Comparison of ENCODE assay signal across 21 cellular contexts in the genomic region with DNA sequence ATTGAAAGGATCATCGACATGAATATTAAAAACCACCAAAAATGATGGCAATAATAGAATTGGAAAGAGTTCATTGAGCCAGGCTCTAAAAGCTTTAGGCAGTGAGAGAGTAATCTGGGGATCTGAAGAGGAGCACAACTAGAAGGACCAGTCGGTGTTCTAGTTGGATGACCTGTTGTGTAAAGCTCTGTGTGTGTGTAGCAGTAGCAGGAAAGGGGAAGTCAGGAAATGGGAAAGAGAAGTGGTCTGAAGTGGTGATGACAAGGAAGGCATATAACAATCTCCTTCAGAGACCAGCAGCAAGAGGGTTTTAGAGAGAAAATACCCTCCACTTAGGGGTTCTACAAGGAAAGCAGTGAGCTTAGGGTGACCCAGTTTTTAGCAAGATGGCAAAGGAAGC.
DNase-seq lines count a peak whose midpoint lies in the region; ATAC-seq, FAIRE-seq and TF ChIP-seq lines count a peak whose summit lies in the region.
"Had no signal": no experiment of that assay in that cellular context is flagged by ENCODE, and none has a peak within 500 bp of the region (broad histone marks: within the 10 kb centered on the region; RNA-seq: fewer than 3 reads in every experiment).

No MANE protein-coding gene starts in this region.

- DNase-seq in GM23338 (ENCODE audit: low spot score), result no peak
- peak; percentile 19 for DNase-seq in NOMO-1 treated with dmso at 0.1 percent for 144 hours (lab: John Stamatoyannopoulos, UW; ENCODE audit: unreplicated experiment)
- DNase-seq in bronchial epithelial cell (ENCODE audit: low read depth), result peak; percentile 16
- peak in 1 of 2 donors; percentile 37 for DNase-seq in trophoblast cell
- DNase-seq in activated T-helper 2 cell treated with anti-CD3 and anti-CD28 coated beads, Interferon-gamma antibody, Interleukin-2, Interleukin-4, amounts not matched to agents 10 μg/mL and 5 μg/mL and 100 μg/mL, durations not matched to agents 14 hours and 24 hours and 36 hours (ENCODE audit: low spot score), result no peak
- DNase-seq in activated CD8-positive, alpha-beta T cell treated with anti-CD3 and anti-CD28 coated beads, Interleukin-2, amount 10 ng/mL, durations not matched to agents 7 days and 5 days, result no peak
- DNase-seq in D721Med (ENCODE audit: insufficient read length, low spot score), result no peak
- DNase-seq in DMS79 treated with DMSO at 0.1 percent for 48 hours (lab: John Stamatoyannopoulos, UW), result no peak
- DNase-seq: activated CD8-positive, alpha-beta T cell treated with anti-CD3 and anti-CD28 coated beads for 36 hours; activated T-cell treated with anti-CD3 and anti-CD28 coated beads, Interleukin-2, amount 50 U/mL, for 4 hours; cortex of kidney; H7; Karpas-422; left lung; stimulated activated naive CD8-positive, alpha-beta T cell treated with anti-CD3 and anti-CD28 coated beads, Interleukin-15, Interleukin-2, amounts not matched to agents 100 U/mL and 50 U/mL, for 24 hours; T-helper 1 cell; transverse colon; WERI-Rb-1 had no signal

- H3K9ac ChIP-seq in trophoblast cell (ENCODE audit: low read length), result no peak overlapping the region

- H3K4me2 ChIP-seq in GM23338 (no peak overlapping the region), trophoblast cell (ENCODE audit: low read length) (no peak overlapping the region)

- H4K20me1 ChIP-seq in GM23338 (replicated peaks; ENCODE audit: insufficient read depth), result no peaks in the 10 kb centered on the region

- no peak for FAIRE-seq in bronchial epithelial cell (lab: Jason Lieb, UNC)
- FAIRE-seq in D721Med (lab: Jason Lieb, UNC), result no peak

- H3K4me1 Mint-ChIP-seq in GM23338, result peaks cover 27% of the 10 kb centered on the region
- peaks cover 6% of the 10 kb centered on the region for H3K4me1 Mint-ChIP-seq in activated T-helper 2 cell treated with anti-CD3 and anti-CD28 coated beads, Interferon-gamma antibody, Interleukin-2, Interleukin-4, amounts not matched to agents 10 μg/mL and 5 μg/mL and 100 μg/mL, durations not matched to agents 14 hours and 24 hours and 36 hours (ENCODE audit: low read depth)
- H3K4me1 Mint-ChIP-seq in activated CD8-positive, alpha-beta T cell treated with anti-CD3 and anti-CD28 coated beads, Interleukin-2, amount 10 ng/mL, durations not matched to agents 7 days and 5 days (ENCODE audit: low read depth), result no peaks in the 10 kb centered on the region

- no peaks in the 10 kb centered on the region for H3K9me3 ChIP-seq in trophoblast cell (ENCODE audit: insufficient read depth, low read depth, low read length)
- H3K9me3 ChIP-seq: left lung, neutrophil, transverse colon had no signal

- H3K27ac Mint-ChIP-seq in GM23338, result peak overlapping the region; percentile 41; the same call in 1 of the 2 replicates
- no peak overlapping the region for H3K27ac Mint-ChIP-seq in activated T-helper 2 cell treated with anti-CD3 and anti-CD28 coated beads, Interferon-gamma antibody, Interleukin-2, Interleukin-4, amounts not matched to agents 10 μg/mL and 5 μg/mL and 100 μg/mL, durations not matched to agents 14 hours and 24 hours and 36 hours
- no peak overlapping the region for H3K27ac Mint-ChIP-seq in activated CD8-positive, alpha-beta T cell treated with anti-CD3 and anti-CD28 coated beads, Interleukin-2, amount 10 ng/mL, durations not matched to agents 7 days and 5 days
- H3K27ac Mint-ChIP-seq: activated CD8-positive, alpha-beta T cell treated with anti-CD3 and anti-CD28 coated beads for 36 hours; activated naive CD4-positive, alpha-beta T cell treated with anti-CD3 and anti-CD28 coated beads, Interleukin-2, amount 50 U/mL, for 72 hours had no signal

- peak overlapping the region; percentile 61 for H2BK120ac ChIP-seq in trophoblast cell (ENCODE audit: insufficient read depth, low read length, poor library complexity)

- peaks cover 10% of the 10 kb centered on the region for H3K79me1 ChIP-seq in trophoblast cell (ENCODE audit: low read length)

- no peak overlapping the region for H3K14ac ChIP-seq in trophoblast cell (ENCODE audit: low read length)

- H4K91ac ChIP-seq in trophoblast cell (ENCODE audit: low read depth, low read length), result peak overlapping the region; percentile 22

- H3K9me3 Mint-ChIP-seq in GM23338, result no peaks in the 10 kb centered on the region
- H3K9me3 Mint-ChIP-seq in activated T-helper 2 cell treated with anti-CD3 and anti-CD28 coated beads, Interferon-gamma antibody, Interleukin-2, Interleukin-4, amounts not matched to agents 10 μg/mL and 5 μg/mL and 100 μg/mL, durations not matched to agents 14 hours and 24 hours and 36 hours, result no peaks in the 10 kb centered on the region
- no peaks in the 10 kb centered on the region for H3K9me3 Mint-ChIP-seq in activated CD8-positive, alpha-beta T cell treated with anti-CD3 and anti-CD28 coated beads, Interleukin-2, amount 10 ng/mL, durations not matched to agents 7 days and 5 days (ENCODE audit: insufficient read depth)
- H3K9me3 Mint-ChIP-seq: activated T-cell treated with anti-CD3 and anti-CD28 coated beads, Interleukin-2, amount 50 U/mL, for 4 hours had no signal

- H3K27me3 ChIP-seq in GM23338 (ENCODE audit: insufficient read depth) (no peaks in the 10 kb centered on the region), bronchial epithelial cell (ENCODE audit: control insufficient read depth, insufficient read depth, low read length) (no peaks in the 10 kb centered on the region), trophoblast cell (ENCODE audit: insufficient read depth, low read length) (no peaks in the 10 kb centered on the region)
- H3K27me3 ChIP-seq: left lung, neutrophil, transverse colon had no signal

- no peak overlapping the region for H2BK12ac ChIP-seq in trophoblast cell (ENCODE audit: low read length)

- POLR2A ChIA-PET in activated CD8-positive, alpha-beta T cell treated with anti-CD3 and anti-CD28 coated beads, Interleukin-2, amount 10 ng/mL, durations not matched to agents 7 days and 5 days (lab: Charles Lee), result no interaction called here

- H2AK5ac ChIP-seq in trophoblast cell (ENCODE audit: low read length), result no peak overlapping the region

- H2BK5ac ChIP-seq in trophoblast cell (ENCODE audit: low read depth, low read length, poor library complexity), result no peak overlapping the region

- H3K79me2 ChIP-seq in GM23338 (replicated peaks; ENCODE audit: insufficient read depth) (no peaks in the 10 kb centered on the region), trophoblast cell (ENCODE audit: control insufficient read depth, insufficient read depth, low read length, poor library complexity) (no peaks in the 10 kb centered on the region)

- TF ChIP-seq CTCF in GM23338 (conservative IDR thresholded peaks at IDR 0.05; ENCODE audit: low read depth in 2 of 2), result no peak
- TF ChIP-seq CTCF in bronchial epithelial cell (IDR thresholded peaks at IDR 0.05; ENCODE audit: insufficient read depth, low read length, severe bottlenecking), result no peak
- TF ChIP-seq CTCF in D721Med (IDR thresholded peaks at IDR 0.05; ENCODE audit: insufficient read depth, missing control alignments), result no peak

- H2AFZ ChIP-seq in GM23338 (no peak overlapping the region; the same call in 1 of the 2 replicates), trophoblast cell (ENCODE audit: insufficient read depth, low read length, poor library complexity) (no peak overlapping the region)

- no peaks in the 10 kb centered on the region for H3K36me3 ChIP-seq in GM23338 (ENCODE audit: insufficient read depth)
- no peaks in the 10 kb centered on the region for H3K36me3 ChIP-seq in bronchial epithelial cell (ENCODE audit: control insufficient read depth, insufficient read depth, low read length)
- no peaks in the 10 kb centered on the region for H3K36me3 ChIP-seq in trophoblast cell (ENCODE audit: control insufficient read depth in 1 of 2, insufficient read depth in 2 of 2, low read length in 2 of 2)
- H3K36me3 ChIP-seq: left lung, neutrophil, transverse colon, WERI-Rb-1 had no signal

- H3K27ac ChIP-seq in GM23338 (ENCODE audit: low read depth) (no peak overlapping the region), trophoblast cell (ENCODE audit: low read depth, low read length) (peak overlapping the region; percentile 55)
- H3K27ac ChIP-seq: left lung, neutrophil, transverse colon, WERI-Rb-1 had no signal

- no peaks in the 10 kb centered on the region for H3K36me3 Mint-ChIP-seq in GM23338 (ENCODE audit: low read depth)
- no peaks in the 10 kb centered on the region for H3K36me3 Mint-ChIP-seq in activated T-helper 2 cell treated with anti-CD3 and anti-CD28 coated beads, Interferon-gamma antibody, Interleukin-2, Interleukin-4, amounts not matched to agents 10 μg/mL and 5 μg/mL and 100 μg/mL, durations not matched to agents 14 hours and 24 hours and 36 hours (ENCODE audit: low read depth)
- H3K36me3 Mint-ChIP-seq in activated CD8-positive, alpha-beta T cell treated with anti-CD3 and anti-CD28 coated beads, Interleukin-2, amount 10 ng/mL, durations not matched to agents 7 days and 5 days (ENCODE audit: low read depth), result no peaks in the 10 kb centered on the region
- H3K36me3 Mint-ChIP-seq: activated naive CD4-positive, alpha-beta T cell treated with anti-CD3 and anti-CD28 coated beads, Interleukin-2, amount 50 U/mL, for 72 hours had no signal

- H3K4me3 ChIP-seq in GM23338 (no peak overlapping the region), bronchial epithelial cell (ENCODE audit: low read depth, low read length) (no peak overlapping the region), trophoblast cell (ENCODE audit: low read depth, low read length) (no peak overlapping the region)
- H3K4me3 ChIP-seq: left lung, transverse colon had no signal

- intact Hi-C loops in activated T-helper 2 cell treated with anti-CD3 and anti-CD28 coated beads, Interferon-gamma antibody, Interleukin-2, Interleukin-4, amounts not matched to agents 10 μg/mL and 5 μg/mL and 100 μg/mL, durations not matched to agents 14 hours and 24 hours and 36 hours (cut with micrococcal nuclease), result no loop called here

- H3K4me3 Mint-ChIP-seq in GM23338, result no peak overlapping the region
- no peak overlapping the region for H3K4me3 Mint-ChIP-seq in activated T-helper 2 cell treated with anti-CD3 and anti-CD28 coated beads, Interferon-gamma antibody, Interleukin-2, Interleukin-4, amounts not matched to agents 10 μg/mL and 5 μg/mL and 100 μg/mL, durations not matched to agents 14 hours and 24 hours and 36 hours (ENCODE audit: low read depth)
- H3K4me3 Mint-ChIP-seq in activated CD8-positive, alpha-beta T cell treated with anti-CD3 and anti-CD28 coated beads, Interleukin-2, amount 10 ng/mL, durations not matched to agents 7 days and 5 days, result no peak overlapping the region
- H3K4me3 Mint-ChIP-seq: activated CD8-positive, alpha-beta T cell treated with anti-CD3 and anti-CD28 coated beads for 36 hours; activated T-cell treated with anti-CD3 and anti-CD28 coated beads, Interleukin-2, amount 50 U/mL, for 4 hours had no signal

- 0 out of 2 replicates have a peak, but pooled peaks cover 7% of the 10 kb centered on the region for H3K4me1 ChIP-seq in GM23338 (ENCODE audit: insufficient read depth)
- H3K4me1 ChIP-seq in trophoblast cell (ENCODE audit: control insufficient read depth in 1 of 2, insufficient read depth in 2 of 2, low read length in 2 of 2), result peaks cover 3 to 8% of the 10 kb centered on the region in 2 experiments
- H3K4me1 ChIP-seq: left lung, transverse colon had no signal

- no peaks in the 10 kb centered on the region for H3F3A ChIP-seq in GM23338 (replicated peaks; ENCODE audit: low read depth)

- H3K23ac ChIP-seq in trophoblast cell (ENCODE audit: low read length), result no peak overlapping the region

- H3K9me2 ChIP-seq in GM23338 (ENCODE audit: insufficient read depth), result no peaks in the 10 kb centered on the region; the same call in 1 of the 2 replicates

- no CpG with 5 or more reads among the region's 2 CpGs for WGBS in trophoblast cell (ENCODE audit: extremely low coverage, insufficient coverage, insufficient read length)

- no peak overlapping the region for H3K4ac ChIP-seq in trophoblast cell (ENCODE audit: low read depth, low read length)

- CTCF ChIA-PET in activated CD8-positive, alpha-beta T cell treated with anti-CD3 and anti-CD28 coated beads, Interleukin-2, amount 10 ng/mL, durations not matched to agents 7 days and 5 days (lab: Charles Lee), result no interaction called here

- no peak overlapping the region for H3K18ac ChIP-seq in trophoblast cell (ENCODE audit: low read length)

- no peak overlapping the region for H4K8ac ChIP-seq in trophoblast cell (ENCODE audit: low read depth, low read length)

- ATAC-seq in GM23338, result no peak
- ATAC-seq in activated CD8-positive, alpha-beta T cell treated with anti-CD3 and anti-CD28 coated beads, Interleukin-2, amount 10 ng/mL, durations not matched to agents 7 days and 5 days, result no peak
- ATAC-seq: sciatic nerve had no signal

- no peak overlapping the region for H4K12ac ChIP-seq in trophoblast cell (ENCODE audit: low read depth, low read length)

- H3K27me3 Mint-ChIP-seq in GM23338 (ENCODE audit: insufficient read depth, low read depth, poor library complexity), result peaks cover 2% of the 10 kb centered on the region
- no peaks in the 10 kb centered on the region for H3K27me3 Mint-ChIP-seq in activated T-helper 2 cell treated with anti-CD3 and anti-CD28 coated beads, Interferon-gamma antibody, Interleukin-2, Interleukin-4, amounts not matched to agents 10 μg/mL and 5 μg/mL and 100 μg/mL, durations not matched to agents 14 hours and 24 hours and 36 hours (ENCODE audit: low read depth)
- no peaks in the 10 kb centered on the region for H3K27me3 Mint-ChIP-seq in activated CD8-positive, alpha-beta T cell treated with anti-CD3 and anti-CD28 coated beads, Interleukin-2, amount 10 ng/mL, durations not matched to agents 7 days and 5 days (ENCODE audit: low read depth)

Comparison
In these comparisons a context has a peak if more than half of its experiments do, and no peak if none do; other contexts are left out.
1. DNase-seq: peak in NOMO-1 treated with dmso at 0.1 percent for 144 hours (single experiment) and bronchial epithelial cell (single experiment); none in GM23338 (single experiment), activated T-helper 2 cell treated with anti-CD3 and anti-CD28 coated beads, Interferon-gamma antibody, Interleukin-2, Interleukin-4, amounts not matched to agents 10 μg/mL and 5 μg/mL and 100 μg/mL, durations not matched to agents 14 hours and 24 hours and 36 hours (single experiment), activated CD8-positive, alpha-beta T cell treated with anti-CD3 and anti-CD28 coated beads, Interleukin-2, amount 10 ng/mL, durations not matched to agents 7 days and 5 days (single experiment), D721Med (single experiment) and DMS79 treated with DMSO at 0.1 percent for 48 hours (single experiment).